In genomic region chr16:14564881-14565687, GRCh38 we compare ENCODE assay signal across 11 cellular contexts.
DNase-seq lines count a peak whose midpoint lies in the region; ATAC-seq, FAIRE-seq and TF ChIP-seq lines count a peak whose summit lies in the region.
"Had no signal": no experiment of that assay in that cellular context is flagged by ENCODE, and none has a peak within 500 bp of the region (broad histone marks: within the 10 kb centered on the region; RNA-seq: fewer than 3 reads in every experiment).

No MANE protein-coding gene starts in this region.

- peaks cover 36% of the 10 kb centered on the region for H3K4me1 ChIP-seq in keratinocyte (ENCODE audit: control insufficient read depth, extremely low read depth, insufficient read depth, low read length)
- peaks cover 6% of the 10 kb centered on the region for H3K4me1 ChIP-seq in psoas muscle

- peaks cover 6 to 18% (median 16%) of the 10 kb centered on the region in 3 donors for H3K4me1 Mint-ChIP-seq in T-cell

- H4K20me1 ChIP-seq in keratinocyte (ENCODE audit: control insufficient read depth, extremely low read depth, insufficient read depth, low read length), result no peaks in the 10 kb centered on the region

- H3K4me3 ChIP-seq in LNCaP clone FGC (ENCODE audit: low read depth, low read length) (peak overlapping the region; percentile 28), keratinocyte (ENCODE audit: control insufficient read depth in 2 of 3, extremely low read depth in 1 of 3, insufficient read depth in 2 of 3, low read depth in 1 of 3, low read length in 3 of 3) (no peak overlapping the region), psoas muscle (no peak overlapping the region)

- CTCF ChIA-PET in T-cell (lab: Charles Lee), result interaction anchor here in 1 of 2 donors (0.6 kb wide), 2 partner anchors 41 to 1555 kb away, joined by 3 read pairs; no protein-coding TSS in a partner anchor

- DNase-seq in LNCaP clone FGC (ENCODE audit: low read depth) (peak; percentile 96), T-cell (no peak), keratinocyte (ENCODE audit: low read depth, low spot score) (no peak), ureter (ENCODE audit: low spot score) (no peak), SW 1271 (lab: John Stamatoyannopoulos, UW) (no peak), psoas muscle (no peak)
- DNase-seq in stimulated activated naive CD4-positive, alpha-beta T cell (lab: John Stamatoyannopoulos, UW), result no peak
- DNase-seq: activated gamma-delta T cell treated with Interleukin-2 at 50 U/mL for 16 hours, kidney had no signal

- TF ChIP-seq CTCF in C4-2B (conservative IDR thresholded peaks at IDR 0.05) (no peak), LNCaP clone FGC (IDR thresholded peaks at IDR 0.05; ENCODE audit: control insufficient read depth, extremely low read depth, insufficient read depth) (no peak), keratinocyte (optimal IDR thresholded peaks at IDR 0.05 in 1 of 3, IDR thresholded peaks at IDR 0.05 in 1 of 3, conservative IDR thresholded peaks at IDR 0.05 in 1 of 3; ENCODE audit: extremely low read depth in 1 of 3, insufficient read depth in 2 of 3, low read length in 3 of 3) (no peak), psoas muscle (IDR thresholded peaks at IDR 0.05) (no peak)

- WGBS in psoas muscle, 3 donors, result 49 to 67% (median 60%) methylated on average over 5 of the region's 5 CpGs

- no peak for FAIRE-seq in keratinocyte (lab: Jason Lieb, UNC)
- FAIRE-seq: G401.6, kidney had no signal

- H3K9me3 ChIP-seq in keratinocyte (ENCODE audit: control insufficient read depth, low read depth, low read length) (no peaks in the 10 kb centered on the region), psoas muscle (no peaks in the 10 kb centered on the region)

- dilution Hi-C loops in keratinocyte (cut with MboI; ENCODE audit: extremely low pct_ligation_motif_present, low sequenced_read_pairs), result no loop called here

- H2AFZ ChIP-seq in keratinocyte (ENCODE audit: control insufficient read depth, low read length), result no peak overlapping the region

- no peaks in the 10 kb centered on the region for H3K27me3 Mint-ChIP-seq in T-cell

- H3K9me1 ChIP-seq in keratinocyte (ENCODE audit: control insufficient read depth, extremely low read depth, insufficient read depth, low read length), result peaks cover 4% of the 10 kb centered on the region

- peaks cover 21% of the 10 kb centered on the region for H3K36me3 Mint-ChIP-seq in T-cell

- no peak overlapping the region for H3K9ac ChIP-seq in keratinocyte (ENCODE audit: control insufficient read depth, extremely low read depth, insufficient read depth, low read length)

- H3K79me2 ChIP-seq in keratinocyte (ENCODE audit: control insufficient read depth, insufficient read depth, low read length), result no peaks in the 10 kb centered on the region

- no peaks in the 10 kb centered on the region for H3K36me3 ChIP-seq in keratinocyte (ENCODE audit: control insufficient read depth in 2 of 2, extremely low read depth in 1 of 2, insufficient read depth in 2 of 2, low read length in 2 of 2)
- H3K36me3 ChIP-seq in psoas muscle (ENCODE audit: insufficient read depth in 1 of 2, low read depth in 1 of 2), result peaks cover 0 to 3% of the 10 kb centered on the region in 2 donors

- peak overlapping the region; percentile 16 for H3K4me2 ChIP-seq in keratinocyte (ENCODE audit: control insufficient read depth, extremely low read depth, insufficient read depth, low read depth, low read length)

- H3K27ac ChIP-seq in C4-2B (peak overlapping the region; percentile 78), keratinocyte (ENCODE audit: control insufficient read depth, insufficient read depth, low read length) (peak overlapping the region; percentile 22), psoas muscle (no peak overlapping the region)

- H3K27me3 ChIP-seq in keratinocyte (ENCODE audit: control insufficient read depth, extremely low read depth, insufficient read depth, low read length), result no peaks in the 10 kb centered on the region
- H3K27me3 ChIP-seq in psoas muscle (ENCODE audit: insufficient read depth in 3 of 3, low read length in 2 of 3), result no peaks in the 10 kb centered on the region

- intact Hi-C loops in psoas muscle (cut with DNase I), result no loop called here

- no peaks in the 10 kb centered on the region for H3K9me3 Mint-ChIP-seq in T-cell

- POLR2A ChIA-PET in T-cell (lab: Charles Lee), result no interaction called here

- ATAC-seq in T-cell (replicated peaks in 1 of 4), result no peak
- no peak for ATAC-seq in psoas muscle

- peak overlapping the region in 2 of 3 donors; percentile 37 to 48 for H3K4me3 Mint-ChIP-seq in T-cell

- H3K27ac Mint-ChIP-seq in T-cell, result peak overlapping the region; percentile 45 to 53
